16 cellular contexts compared by ENCODE assay signal in the genomic region with DNA sequence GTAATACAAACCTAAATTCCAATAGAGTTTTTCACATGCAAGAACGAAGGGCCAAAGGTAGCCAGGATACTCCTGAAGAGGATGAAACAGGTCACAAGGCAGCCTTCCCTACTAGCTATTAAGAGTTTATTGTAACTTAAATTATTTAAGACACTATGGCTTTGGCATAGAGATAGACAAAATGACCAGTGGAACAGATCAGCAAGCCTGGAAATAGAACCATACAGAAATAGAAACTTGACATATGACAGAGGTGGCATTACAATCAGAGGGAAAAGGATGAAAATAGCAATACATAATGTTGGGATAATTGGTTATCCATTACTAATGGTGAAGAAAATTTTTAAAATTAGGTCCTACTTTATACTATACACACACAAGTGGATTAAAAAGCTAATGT. TPM values are rescaled to one million over a fixed set of nuclear protein-coding genes. Genes with fewer than 3 reads are reported as not detected.
DNase-seq lines count a peak whose midpoint lies in the region; ATAC-seq and TF ChIP-seq lines count a peak whose summit lies in the region.
"Had no signal": no experiment of that assay in that cellular context is flagged by ENCODE, and none has a peak within 500 bp of the region (broad histone marks: within the 10 kb centered on the region; RNA-seq: fewer than 3 reads in every experiment).

No MANE protein-coding gene starts in this region.

- H3K36me3 Mint-ChIP-seq in activated naive CD8-positive, alpha-beta T cell: peaks cover 22% of the 10 kb centered on the region
- peaks cover 55% of the 10 kb centered on the region for H3K36me3 Mint-ChIP-seq in activated naive CD8-positive, alpha-beta T cell treated with anti-CD3 and anti-CD28 coated beads, Interleukin-2, amount 50 U/mL, for 24 hours (ENCODE audit: low read depth)
- H3K36me3 Mint-ChIP-seq in stimulated activated naive CD8-positive, alpha-beta T cell treated with anti-CD3 and anti-CD28 coated beads, Interleukin-15, Interleukin-2, amounts not matched to agents 100 ng/mL and 50 ng/mL, for 24 hours (ENCODE audit: low read depth): peaks cover 57% of the 10 kb centered on the region
- H3K36me3 Mint-ChIP-seq in osteocyte (ENCODE audit: unreplicated experiment): no peaks in the 10 kb centered on the region

- no peak for TF ChIP-seq CTCF in osteocyte (IDR thresholded peaks at IDR 0.05)

- no peak overlapping the region for H3K4me3 Mint-ChIP-seq in activated naive CD8-positive, alpha-beta T cell
- no peak overlapping the region for H3K4me3 Mint-ChIP-seq in activated naive CD8-positive, alpha-beta T cell treated with anti-CD3 and anti-CD28 coated beads, Interleukin-2, amount 50 U/mL, for 24 hours
- peak overlapping the region; percentile 1 for H3K4me3 Mint-ChIP-seq in stimulated activated naive CD8-positive, alpha-beta T cell treated with anti-CD3 and anti-CD28 coated beads, Interleukin-15, Interleukin-2, amounts not matched to agents 100 ng/mL and 50 ng/mL, for 24 hours
- H3K4me3 Mint-ChIP-seq in stimulated activated naive CD8-positive, alpha-beta T cell treated with anti-CD3 and anti-CD28 coated beads, Interleukin-15, amount 100 ng/mL, for 72 hours: no peak overlapping the region
- no peak overlapping the region for H3K4me3 Mint-ChIP-seq in osteocyte (ENCODE audit: unreplicated experiment)
- H3K4me3 Mint-ChIP-seq: CD4-positive, alpha-beta memory T cell; GM23338; H9 had no signal

- H3K27ac Mint-ChIP-seq in activated naive CD8-positive, alpha-beta T cell: peak overlapping the region; percentile 41
- H3K27ac Mint-ChIP-seq in activated naive CD8-positive, alpha-beta T cell treated with anti-CD3 and anti-CD28 coated beads, Interleukin-2, amount 50 U/mL, for 24 hours: no peak overlapping the region
- peak overlapping the region; percentile 17 for H3K27ac Mint-ChIP-seq in stimulated activated naive CD8-positive, alpha-beta T cell treated with anti-CD3 and anti-CD28 coated beads, Interleukin-15, Interleukin-2, amounts not matched to agents 100 ng/mL and 50 ng/mL, for 24 hours
- H3K27ac Mint-ChIP-seq in stimulated activated naive CD8-positive, alpha-beta T cell treated with anti-CD3 and anti-CD28 coated beads, Interleukin-15, amount 100 ng/mL, for 72 hours: no peak overlapping the region
- H3K27ac Mint-ChIP-seq in osteocyte (ENCODE audit: unreplicated experiment): no peak overlapping the region
- H3K27ac Mint-ChIP-seq: GM23338, H9 had no signal

- DNase-seq in activated naive CD8-positive, alpha-beta T cell treated with anti-CD3 and anti-CD28 coated beads, Interleukin-2, amount 50 U/mL, for 24 hours: no peak
- no peak for DNase-seq in stimulated activated naive CD8-positive, alpha-beta T cell treated with anti-CD3 and anti-CD28 coated beads, Interleukin-15, amount 100 ng/mL, for 72 hours
- peak; percentile 6 for DNase-seq in osteocyte (ENCODE audit: extremely low spot score, unreplicated experiment)
- DNase-seq: C1 segment of cervical spinal cord; Calu3; CD4-positive, alpha-beta memory T cell; COR-L47; DMS53; DMS79 treated with DMSO at 0.1 percent for 48 hours; GF-D8; H9 had no signal

- peaks cover 50% of the 10 kb centered on the region for H3K4me1 Mint-ChIP-seq in activated naive CD8-positive, alpha-beta T cell (ENCODE audit: low read depth)
- peaks cover 57% of the 10 kb centered on the region for H3K4me1 Mint-ChIP-seq in activated naive CD8-positive, alpha-beta T cell treated with anti-CD3 and anti-CD28 coated beads, Interleukin-2, amount 50 U/mL, for 24 hours
- peaks cover 64% of the 10 kb centered on the region for H3K4me1 Mint-ChIP-seq in stimulated activated naive CD8-positive, alpha-beta T cell treated with anti-CD3 and anti-CD28 coated beads, Interleukin-15, Interleukin-2, amounts not matched to agents 100 ng/mL and 50 ng/mL, for 24 hours (ENCODE audit: low read depth)
- H3K4me1 Mint-ChIP-seq in stimulated activated naive CD8-positive, alpha-beta T cell treated with anti-CD3 and anti-CD28 coated beads, Interleukin-15, amount 100 ng/mL, for 72 hours: peaks cover 48% of the 10 kb centered on the region
- no peaks in the 10 kb centered on the region for H3K4me1 Mint-ChIP-seq in osteocyte (ENCODE audit: unreplicated experiment)

- no peaks in the 10 kb centered on the region for H3K27me3 Mint-ChIP-seq in activated naive CD8-positive, alpha-beta T cell
- no peaks in the 10 kb centered on the region for H3K27me3 Mint-ChIP-seq in activated naive CD8-positive, alpha-beta T cell treated with anti-CD3 and anti-CD28 coated beads, Interleukin-2, amount 50 U/mL, for 24 hours
- no peaks in the 10 kb centered on the region for H3K27me3 Mint-ChIP-seq in stimulated activated naive CD8-positive, alpha-beta T cell treated with anti-CD3 and anti-CD28 coated beads, Interleukin-15, Interleukin-2, amounts not matched to agents 100 ng/mL and 50 ng/mL, for 24 hours
- H3K27me3 Mint-ChIP-seq in stimulated activated naive CD8-positive, alpha-beta T cell treated with anti-CD3 and anti-CD28 coated beads, Interleukin-15, amount 100 ng/mL, for 72 hours: no peaks in the 10 kb centered on the region
- peaks cover 66% of the 10 kb centered on the region for H3K27me3 Mint-ChIP-seq in osteocyte (ENCODE audit: unreplicated experiment)
- H3K27me3 Mint-ChIP-seq: CD4-positive, alpha-beta memory T cell had no signal

- ATAC-seq in activated naive CD8-positive, alpha-beta T cell treated with anti-CD3 and anti-CD28 coated beads, Interleukin-2, amount 50 U/mL, for 24 hours: no peak
- no peak for ATAC-seq in stimulated activated naive CD8-positive, alpha-beta T cell treated with anti-CD3 and anti-CD28 coated beads, Interleukin-15, amount 100 ng/mL, for 72 hours
- ATAC-seq in HG03045 (IDR thresholded peaks at IDR 0.05; ENCODE audit: unreplicated experiment): no peak
- ATAC-seq: GM23338, HCT116 had no signal

- no peaks in the 10 kb centered on the region for H3K9me3 Mint-ChIP-seq in activated naive CD8-positive, alpha-beta T cell (ENCODE audit: low read depth)
- no peaks in the 10 kb centered on the region for H3K9me3 Mint-ChIP-seq in activated naive CD8-positive, alpha-beta T cell treated with anti-CD3 and anti-CD28 coated beads, Interleukin-2, amount 50 U/mL, for 24 hours
- no peaks in the 10 kb centered on the region for H3K9me3 Mint-ChIP-seq in stimulated activated naive CD8-positive, alpha-beta T cell treated with anti-CD3 and anti-CD28 coated beads, Interleukin-15, Interleukin-2, amounts not matched to agents 100 ng/mL and 50 ng/mL, for 24 hours
- no peaks in the 10 kb centered on the region for H3K9me3 Mint-ChIP-seq in stimulated activated naive CD8-positive, alpha-beta T cell treated with anti-CD3 and anti-CD28 coated beads, Interleukin-15, amount 100 ng/mL, for 72 hours
- no peaks in the 10 kb centered on the region for H3K9me3 Mint-ChIP-seq in osteocyte (ENCODE audit: unreplicated experiment)
- H3K9me3 Mint-ChIP-seq: CD4-positive, alpha-beta memory T cell; GM23338; H9 had no signal

RNA-seq across cellular contexts. Expression of a gene that starts 16.5 kb away (rescaled TPM):
- 0.11 and 0.18 TPM in 2 replicates for total RNA-seq in osteocyte

Comparison
In these comparisons a context has a peak if more than half of its experiments do, and no peak if none do; other contexts are left out.
1. H3K27ac Mint-ChIP-seq: peak in activated naive CD8-positive, alpha-beta T cell (single experiment) and stimulated activated naive CD8-positive, alpha-beta T cell treated with anti-CD3 and anti-CD28 coated beads, Interleukin-15, Interleukin-2, amounts not matched to agents 100 ng/mL and 50 ng/mL, for 24 hours (single experiment); none in activated naive CD8-positive, alpha-beta T cell treated with anti-CD3 and anti-CD28 coated beads, Interleukin-2, amount 50 U/mL, for 24 hours (single experiment), stimulated activated naive CD8-positive, alpha-beta T cell treated with anti-CD3 and anti-CD28 coated beads, Interleukin-15, amount 100 ng/mL, for 72 hours (0 of 2) and osteocyte (single experiment).